Comparison of ENCODE assay signal across 29 cellular contexts in genomic region chr16:14579266-14579665, GRCh38.
"Had no signal": no experiment of that assay in that cellular context is flagged by ENCODE, and none has a peak within 500 bp of the region (broad histone marks: within the 10 kb centered on the region; RNA-seq: fewer than 3 reads in every experiment).

No MANE protein-coding gene starts in this region.

- H3K4me1 Mint-ChIP-seq: activated naive CD8-positive, alpha-beta T cell treated with anti-CD3 and anti-CD28 coated beads, Interleukin-2, amount 50 U/mL, for 24 hours; activated T-helper 17 cell treated with anti-CD3 and anti-CD28 coated beads, Interleukin-2, amount 50 U/mL, for 72 hours; central memory CD8-positive, alpha-beta T cell; natural killer cell; T-helper 17 cell had no signal

- H3K4me1 ChIP-seq: gastrocnemius medialis, thyroid gland had no signal

- H3K9me3 Mint-ChIP-seq: activated CD4-positive, alpha-beta memory T cell treated with anti-CD3 and anti-CD28 coated beads for 36 hours; activated CD4-positive, alpha-beta T cell treated with anti-CD3 and anti-CD28 coated beads, Interleukin-2, amount 10 ng/mL, durations not matched to agents 24 days and 14 days; activated naive CD8-positive, alpha-beta T cell treated with anti-CD3 and anti-CD28 coated beads, Interleukin-2, amount 50 U/mL, for 24 hours; activated T-helper 17 cell treated with anti-CD3 and anti-CD28 coated beads, Interleukin-2, amount 50 U/mL, for 72 hours; central memory CD8-positive, alpha-beta T cell; natural killer cell; stimulated activated naive CD8-positive, alpha-beta T cell treated with anti-CD3 and anti-CD28 coated beads, Interleukin-15, Interleukin-2, amounts not matched to agents 100 ng/mL and 50 ng/mL, for 24 hours had no signal

- DNase-seq: activated CD4-positive, alpha-beta memory T cell treated with anti-CD3 and anti-CD28 coated beads for 36 hours; activated CD4-positive, alpha-beta T cell treated with anti-CD3 and anti-CD28 coated beads, Interleukin-2, amount 10 ng/mL, durations not matched to agents 24 days and 14 days; activated CD4-positive, CD25-positive, alpha-beta regulatory T cell treated with anti-CD3 and anti-CD28 coated beads, Interleukin-2, amount 50 U/mL, for 72 hours; activated CD8-positive, alpha-beta memory T cell treated with anti-CD3 and anti-CD28 coated beads, Interleukin-2, amount 50 U/mL, for 4 hours; activated gamma-delta T cell treated with Interleukin-2 at 50 U/mL for 16 hours; activated naive CD4-positive, alpha-beta T cell treated with anti-CD3 and anti-CD28 coated beads, Interleukin-2, amount 50 U/mL, for 16 hours; activated naive CD8-positive, alpha-beta T cell treated with anti-CD3 and anti-CD28 coated beads, Interleukin-2, amount 50 U/mL, for 24 hours; activated T-cell treated with anti-CD3 and anti-CD28 coated beads, Interleukin-2, amount 50 U/mL, for 24 hours; amygdala; dorsolateral prefrontal cortex; effector memory CD4-positive, alpha-beta T cell; erythroblast; gastrocnemius medialis; glutamatergic neuron; natural killer cell; retina; stimulated activated CD4-positive, alpha-beta T cell treated with anti-CD3 and anti-CD28 coated beads, Interleukin-12 subunit alpha, Interleukin-12 subunit beta, amount 100 ng/mL, for 4 hours; stimulated activated CD4-positive, alpha-beta T cell treated with anti-CD3 and anti-CD28 coated beads, Interleukin-4, amount 100 ng/mL, for 1 hour; SW 1271; T-helper 17 cell; T1000; thyroid gland had no signal

- H3K27ac ChIP-seq: dorsolateral prefrontal cortex, gastrocnemius medialis, skin epidermis, thyroid gland had no signal

- H3K4me3 Mint-ChIP-seq: activated CD4-positive, alpha-beta memory T cell treated with anti-CD3 and anti-CD28 coated beads for 36 hours; activated CD4-positive, alpha-beta T cell treated with anti-CD3 and anti-CD28 coated beads, Interleukin-2, amount 10 ng/mL, durations not matched to agents 24 days and 14 days; activated naive CD8-positive, alpha-beta T cell treated with anti-CD3 and anti-CD28 coated beads, Interleukin-2, amount 50 U/mL, for 24 hours; activated T-cell treated with anti-CD3 and anti-CD28 coated beads, Interleukin-2, amount 50 U/mL, for 24 hours; activated T-helper 17 cell treated with anti-CD3 and anti-CD28 coated beads, Interleukin-2, amount 50 U/mL, for 72 hours; central memory CD8-positive, alpha-beta T cell; memory B cell; natural killer cell; stimulated activated naive CD8-positive, alpha-beta T cell treated with anti-CD3 and anti-CD28 coated beads, Interleukin-15, Interleukin-2, amounts not matched to agents 100 ng/mL and 50 ng/mL, for 24 hours; T-helper 17 cell had no signal

- ATAC-seq: activated naive CD8-positive, alpha-beta T cell treated with anti-CD3 and anti-CD28 coated beads, Interleukin-2, amount 50 U/mL, for 24 hours; activated T-helper 17 cell treated with anti-CD3 and anti-CD28 coated beads, Interleukin-2, amount 50 U/mL, for 72 hours; gastrocnemius medialis; natural killer cell; sciatic nerve; T-helper 17 cell had no signal

- H3K27me3 Mint-ChIP-seq: activated CD4-positive, alpha-beta memory T cell treated with anti-CD3 and anti-CD28 coated beads for 36 hours; activated CD4-positive, alpha-beta T cell treated with anti-CD3 and anti-CD28 coated beads, Interleukin-2, amount 10 ng/mL, durations not matched to agents 24 days and 14 days; activated naive CD8-positive, alpha-beta T cell treated with anti-CD3 and anti-CD28 coated beads, Interleukin-2, amount 50 U/mL, for 24 hours; activated T-cell treated with anti-CD3 and anti-CD28 coated beads, Interleukin-2, amount 50 U/mL, for 24 hours; activated T-helper 17 cell treated with anti-CD3 and anti-CD28 coated beads, Interleukin-2, amount 50 U/mL, for 72 hours; central memory CD8-positive, alpha-beta T cell; memory B cell; progenitor cell of endocrine pancreas; stimulated activated naive CD8-positive, alpha-beta T cell treated with anti-CD3 and anti-CD28 coated beads, Interleukin-15, Interleukin-2, amounts not matched to agents 100 ng/mL and 50 ng/mL, for 24 hours; T-helper 17 cell had no signal

- H3K4me3 ChIP-seq: dorsolateral prefrontal cortex, gastrocnemius medialis, skin epidermis, thyroid gland had no signal

- H3K9me3 ChIP-seq: gastrocnemius medialis, thyroid gland had no signal

- H3K27me3 ChIP-seq: dorsolateral prefrontal cortex, gastrocnemius medialis, thyroid gland had no signal
